ENCODE assay signal across 15 cellular contexts in genomic region chr20:1567392-1568165, GRCh38. TPM values are rescaled to one million over a fixed set of nuclear protein-coding genes. Genes with fewer than 3 reads are reported as not detected.
A peak's percentile ranks its signal among the peaks of the same experiment; 100 is the strongest.
DNase-seq lines count a peak whose midpoint lies in the region; ATAC-seq and TF ChIP-seq lines count a peak whose summit lies in the region.
"Had no signal": no experiment of that assay in that cellular context is flagged by ENCODE, and none has a peak within 500 bp of the region (broad histone marks: within the 10 kb centered on the region; RNA-seq: fewer than 3 reads in every experiment).

No MANE protein-coding gene starts in this region.

- H3K27ac ChIP-seq in osteoblast (ENCODE audit: low read depth, low read length): no peak overlapping the region
- H3K27ac ChIP-seq: gastroesophageal sphincter had no signal

- no peak for TF ChIP-seq CTCF in osteoblast (IDR thresholded peaks at IDR 0.05; ENCODE audit: extremely low read depth, low read depth, low read length)
- TF ChIP-seq CTCF in progenitor cell of endocrine pancreas (IDR thresholded peaks at IDR 0.05; ENCODE audit: unreplicated experiment): no peak

- no peaks in the 10 kb centered on the region for H3K9me3 Mint-ChIP-seq in progenitor cell of endocrine pancreas (ENCODE audit: low read depth)

- peaks cover under 1% of the 10 kb centered on the region for H3K27me3 ChIP-seq in osteoblast (ENCODE audit: insufficient read depth, low read length)

- H4K20me1 ChIP-seq in osteoblast (ENCODE audit: insufficient read depth, low read length): no peaks in the 10 kb centered on the region

- H3K36me3 Mint-ChIP-seq in progenitor cell of endocrine pancreas (ENCODE audit: insufficient read depth): no peaks in the 10 kb centered on the region

- H3K4me3 Mint-ChIP-seq in progenitor cell of endocrine pancreas (ENCODE audit: low read depth): no peak overlapping the region
- H3K4me3 Mint-ChIP-seq: activated CD8-positive, alpha-beta memory T cell treated with anti-CD3 and anti-CD28 coated beads, Interleukin-2, amount 10 ng/mL, durations not matched to agents 7 days and 5 days; stimulated activated naive CD8-positive, alpha-beta T cell treated with anti-CD3 and anti-CD28 coated beads, Interleukin-15, amount 100 ng/mL, for 72 hours; T-helper 17 cell had no signal

- H3K4me2 ChIP-seq in osteoblast (ENCODE audit: insufficient read depth, low read length): peak overlapping the region; percentile 39

- no peaks in the 10 kb centered on the region for H3K79me2 ChIP-seq in osteoblast (ENCODE audit: insufficient read depth, low read length)

- H3K4me3 ChIP-seq in osteoblast (ENCODE audit: insufficient read depth, low read length): no peak overlapping the region
- H3K4me3 ChIP-seq: gastroesophageal sphincter, mucosa of descending colon had no signal

- no peaks in the 10 kb centered on the region for H3K9me3 ChIP-seq in osteoblast (ENCODE audit: low read depth, low read length)
- H3K9me3 ChIP-seq: gastroesophageal sphincter, mucosa of descending colon had no signal

- peaks cover 18% of the 10 kb centered on the region for H3K27me3 Mint-ChIP-seq in progenitor cell of endocrine pancreas
- H3K27me3 Mint-ChIP-seq: activated CD8-positive, alpha-beta memory T cell treated with anti-CD3 and anti-CD28 coated beads, Interleukin-2, amount 10 ng/mL, durations not matched to agents 7 days and 5 days; stimulated activated naive CD8-positive, alpha-beta T cell treated with anti-CD3 and anti-CD28 coated beads, Interleukin-15, amount 100 ng/mL, for 72 hours; T-helper 17 cell had no signal

- no peak overlapping the region for H3K27ac Mint-ChIP-seq in progenitor cell of endocrine pancreas
- H3K27ac Mint-ChIP-seq: activated CD8-positive, alpha-beta memory T cell treated with anti-CD3 and anti-CD28 coated beads, Interleukin-2, amount 10 ng/mL, durations not matched to agents 7 days and 5 days; stimulated activated naive CD8-positive, alpha-beta T cell treated with anti-CD3 and anti-CD28 coated beads, Interleukin-15, amount 100 ng/mL, for 72 hours; T-helper 17 cell had no signal

- ATAC-seq in HG03045 (IDR thresholded peaks at IDR 0.05; ENCODE audit: unreplicated experiment): no peak
- ATAC-seq in GM21528 (IDR thresholded peaks at IDR 0.05; ENCODE audit: low FRiP score, unreplicated experiment): no peak
- ATAC-seq in GM21526 (IDR thresholded peaks at IDR 0.05; ENCODE audit: low FRiP score, unreplicated experiment): no peak
- ATAC-seq: activated CD8-positive, alpha-beta memory T cell treated with anti-CD3 and anti-CD28 coated beads, Interleukin-2, amount 10 ng/mL, durations not matched to agents 7 days and 5 days; gastroesophageal sphincter; mucosa of descending colon; stimulated activated naive CD8-positive, alpha-beta T cell treated with anti-CD3 and anti-CD28 coated beads, Interleukin-15, amount 100 ng/mL, for 72 hours; T-helper 17 cell had no signal

- peaks cover 14% of the 10 kb centered on the region for H3K4me1 ChIP-seq in osteoblast (ENCODE audit: insufficient read depth, low read length)
- H3K4me1 ChIP-seq: gastroesophageal sphincter had no signal

- no peak overlapping the region for H2AFZ ChIP-seq in osteoblast (ENCODE audit: low read length)

- no peaks in the 10 kb centered on the region for H3K36me3 ChIP-seq in osteoblast (ENCODE audit: insufficient read depth, low read length)
- H3K36me3 ChIP-seq: gastroesophageal sphincter had no signal

- DNase-seq in ELR (ENCODE audit: low read depth) (peak; percentile 92), NCI-H226 (peak; percentile 90), dermis blood vessel endothelial cell (peak; percentile 93), osteoblast (ENCODE audit: insufficient read length, low spot score, missing footprints) (peak; percentile 38), progenitor cell of endocrine pancreas (ENCODE audit: low spot score, unreplicated experiment) (no peak)
- DNase-seq: activated CD8-positive, alpha-beta memory T cell treated with anti-CD3 and anti-CD28 coated beads, Interleukin-2, amount 10 ng/mL, durations not matched to agents 7 days and 5 days; mucosa of descending colon; NCI-H345; stimulated activated naive CD8-positive, alpha-beta T cell treated with anti-CD3 and anti-CD28 coated beads, Interleukin-15, amount 100 ng/mL, for 72 hours; T-helper 17 cell had no signal

- H3K4me1 Mint-ChIP-seq in progenitor cell of endocrine pancreas (ENCODE audit: low read depth): no peaks in the 10 kb centered on the region
- H3K4me1 Mint-ChIP-seq: activated CD8-positive, alpha-beta memory T cell treated with anti-CD3 and anti-CD28 coated beads, Interleukin-2, amount 10 ng/mL, durations not matched to agents 7 days and 5 days; T-helper 17 cell had no signal

RNA-seq across cellular contexts. Expression of gene SIRPD, which starts 10.1 kb away (rescaled TPM):
- total RNA-seq in dermis blood vessel endothelial cell (not detected in 2 replicates), osteoblast (not detected in 2 replicates), progenitor cell of endocrine pancreas (not detected in 2 replicates)
- total RNA-seq: cardiac septum, mucosa of descending colon, T-helper 17 cell had no signal

RNA-seq across cellular contexts. Expression of gene SIRPB1, which starts 52.2 kb away (rescaled TPM):
- total RNA-seq in dermis blood vessel endothelial cell (0.17 and 4.0 TPM in 2 replicates), osteoblast (0.72 and 1.2 TPM in 2 replicates), progenitor cell of endocrine pancreas (0.96 and 1.6 TPM in 2 replicates)
